Comparison of ENCODE assay signal across 33 cellular contexts in the genomic region with DNA sequence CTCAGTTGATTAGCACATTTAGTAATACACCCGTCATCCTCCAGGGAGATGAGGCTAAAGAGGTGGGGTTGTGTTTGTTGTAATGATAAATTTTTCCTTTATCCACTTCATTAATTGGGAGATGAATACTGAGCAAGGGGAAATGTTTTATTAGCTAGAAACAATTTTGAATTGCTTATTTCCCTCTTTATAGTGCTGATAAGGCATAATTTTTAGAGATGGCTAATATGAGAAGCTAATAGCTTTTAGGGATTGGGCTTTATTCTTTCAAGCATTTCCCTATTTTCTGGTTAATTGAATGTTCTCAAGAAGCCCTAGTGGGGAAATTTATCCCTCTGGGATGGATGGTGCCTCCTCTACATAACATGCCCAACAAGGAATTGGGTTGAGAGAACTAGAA.
"Had no signal": no experiment of that assay in that cellular context is flagged by ENCODE, and none has a peak within 500 bp of the region (broad histone marks: within the 10 kb centered on the region; RNA-seq: fewer than 3 reads in every experiment).

No MANE protein-coding gene starts in this region.

- H3K9me3 ChIP-seq: adrenal gland, ascending aorta, body of pancreas had no signal

- FAIRE-seq: astrocyte, bronchial epithelial cell had no signal

- H3K27me3 ChIP-seq: adrenal gland, ascending aorta, body of pancreas, brain microvascular endothelial cell, breast epithelium, cardiac muscle cell had no signal

- H3K4me1 ChIP-seq: adrenal gland, ascending aorta, body of pancreas, breast epithelium had no signal

- H3K4me3 ChIP-seq: adrenal gland, ascending aorta, body of pancreas, breast epithelium, cardiac muscle cell had no signal

- H3K36me3 ChIP-seq: adrenal gland, ascending aorta, brain microvascular endothelial cell, breast epithelium, cardiac muscle cell had no signal

- ATAC-seq: activated naive CD4-positive, alpha-beta T cell treated with anti-CD3 and anti-CD28 coated beads, Interleukin-2, amount 50 U/mL, for 72 hours; activated naive CD8-positive, alpha-beta T cell treated with anti-CD3 and anti-CD28 coated beads, Interleukin-2, amount 50 U/mL, for 24 hours; activated T-cell treated with anti-CD3 and anti-CD28 coated beads, Interleukin-2, amount 50 U/mL, for 4 hours; activated T-cell treated with anti-CD3 and anti-CD28 coated beads, Interleukin-2, amount 50 U/mL, for 72 hours; activated T-helper 17 cell treated with anti-CD3 and anti-CD28 coated beads, Interleukin-2, amount 50 U/mL, for 72 hours; body of pancreas had no signal

- H3K27ac ChIP-seq: adrenal gland, ascending aorta, body of pancreas, brain microvascular endothelial cell, breast epithelium, cardiac muscle cell had no signal

- DNase-seq: activated effector memory CD4-positive, alpha-beta T cell treated with anti-CD3 and anti-CD28 coated beads, Interleukin-2, amount 50 U/mL, for 16 hours; activated effector memory CD4-positive, alpha-beta T cell treated with Interleukin-2 at 50 U/mL for 16 hours; activated gamma-delta T cell; activated gamma-delta T cell treated with Interleukin-2 at 50 U/mL for 16 hours; activated naive CD4-positive, alpha-beta T cell; activated naive CD4-positive, alpha-beta T cell treated with anti-CD3 and anti-CD28 coated beads for 36 hours; activated naive CD4-positive, alpha-beta T cell treated with anti-CD3 and anti-CD28 coated beads, Interleukin-2, amount 10 ng/mL, durations not matched to agents 7 days and 5 days; activated naive CD4-positive, alpha-beta T cell treated with anti-CD3 and anti-CD28 coated beads, Interleukin-2, amount 50 U/mL, for 16 hours; activated naive CD4-positive, alpha-beta T cell treated with Interleukin-2 at 50 U/mL for 16 hours; activated naive CD8-positive, alpha-beta T cell treated with anti-CD3 and anti-CD28 coated beads for 36 hours; activated naive CD8-positive, alpha-beta T cell treated with anti-CD3 and anti-CD28 coated beads, Interleukin-2, amount 10 ng/mL, durations not matched to agents 7 days and 5 days; activated naive CD8-positive, alpha-beta T cell treated with anti-CD3 and anti-CD28 coated beads, Interleukin-2, amount 50 U/mL, for 24 hours; activated T-cell treated with anti-CD3 and anti-CD28 coated beads, Interleukin-2, amount 50 U/mL, for 24 hours; activated T-cell treated with anti-CD3 and anti-CD28 coated beads, Interleukin-2, amount 50 U/mL, for 4 hours; activated T-cell treated with anti-CD3 and anti-CD28 coated beads, Interleukin-2, amount 50 U/mL, for 48 hours; activated T-cell treated with anti-CD3 and anti-CD28 coated beads, Interleukin-2, amount 50 U/mL, for 72 hours; adrenal gland; amniotic stem cell; amygdala; anterior cingulate cortex; aorta; body of pancreas; brain microvascular endothelial cell; caudate nucleus; central memory CD4-positive, alpha-beta T cell; cerebellar nuclear complex had no signal
